In the genomic region with DNA sequence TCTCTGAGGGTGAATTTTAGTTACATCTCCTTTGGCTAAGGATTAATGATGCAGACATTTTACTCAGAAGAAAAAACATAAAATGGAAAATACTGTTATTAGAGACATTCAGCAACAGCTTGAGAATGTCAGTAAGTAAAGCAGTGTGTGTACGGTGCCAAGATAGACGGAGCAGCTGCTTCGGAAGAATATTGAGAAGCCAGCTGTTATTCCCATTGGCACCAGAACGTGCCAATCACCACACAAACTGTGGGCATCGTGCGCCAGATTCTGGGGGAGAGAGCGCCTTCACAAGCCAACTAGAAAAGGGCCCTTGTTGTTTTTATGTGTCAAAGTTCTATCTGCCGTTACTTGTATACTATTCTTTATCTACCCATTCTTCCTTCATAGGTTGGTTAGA, we compare ENCODE assay signal across 21 cellular contexts.
A peak's percentile ranks its signal among the peaks of the same experiment; 100 is the strongest.
DNase-seq lines count a peak whose midpoint lies in the region; ATAC-seq and TF ChIP-seq lines count a peak whose summit lies in the region.
"Had no signal": no experiment of that assay in that cellular context is flagged by ENCODE, and none has a peak within 500 bp of the region (broad histone marks: within the 10 kb centered on the region; RNA-seq: fewer than 3 reads in every experiment).

No MANE protein-coding gene starts in this region.

- H3K27me3 ChIP-seq in lower lobe of right lung (ENCODE audit: low read depth) = no peaks in the 10 kb centered on the region
- H3K27me3 ChIP-seq in skeletal muscle satellite cell (ENCODE audit: control insufficient read depth, insufficient read depth, low read length) = no peaks in the 10 kb centered on the region
- H3K27me3 ChIP-seq: BLaER1 treated with 17β-estradiol and CSF1 and Interleukin-3, amounts not matched to agents 10 nM and 100 nM; stomach had no signal

- H3K36me3 ChIP-seq in lower lobe of right lung (no peaks in the 10 kb centered on the region), skeletal muscle satellite cell (ENCODE audit: insufficient read depth, low read length) (no peaks in the 10 kb centered on the region)
- H3K36me3 ChIP-seq: BLaER1 treated with 17β-estradiol and CSF1 and Interleukin-3, amounts not matched to agents 10 nM and 100 nM; stomach had no signal

- intact Hi-C loops in lower lobe of right lung (cut with DNase I) = no loop called here

- H3K9me3 ChIP-seq in lower lobe of right lung (no peaks in the 10 kb centered on the region), skeletal muscle satellite cell (replicated peaks; ENCODE audit: low read length) (no peaks in the 10 kb centered on the region)
- H3K9me3 ChIP-seq: BLaER1 treated with 17β-estradiol and CSF1 and Interleukin-3, amounts not matched to agents 10 nM and 100 nM; stomach had no signal

- no peak overlapping the region for H3K9ac ChIP-seq in skeletal muscle satellite cell (ENCODE audit: low read depth, low read length)
- H3K9ac ChIP-seq: BLaER1 treated with 17β-estradiol and CSF1 and Interleukin-3, amounts not matched to agents 10 nM and 100 nM had no signal

- no peak for TF ChIP-seq CTCF in coronary artery (IDR thresholded peaks at IDR 0.05)
- TF ChIP-seq CTCF in lower lobe of right lung (IDR thresholded peaks at IDR 0.05) = no peak

- H3K4me3 ChIP-seq in coronary artery (peak overlapping the region; percentile 63), lower lobe of right lung (peak overlapping the region; percentile 3), skeletal muscle satellite cell (ENCODE audit: low read length) (peak overlapping the region; percentile 0)
- H3K4me3 ChIP-seq: BLaER1 treated with 17β-estradiol and CSF1 and Interleukin-3, amounts not matched to agents 10 nM and 100 nM; stomach had no signal

- H3K4me1 ChIP-seq in lower lobe of right lung (peaks cover 7% of the 10 kb centered on the region), skeletal muscle satellite cell (ENCODE audit: control insufficient read depth, insufficient read depth, low read length) (peaks cover 39% of the 10 kb centered on the region)

- H3K27ac ChIP-seq in coronary artery (peak overlapping the region in 1 of 2 donors; percentile 31), lower lobe of right lung (no peak overlapping the region)
- H3K27ac ChIP-seq: BLaER1 treated with 17β-estradiol and CSF1 and Interleukin-3, amounts not matched to agents 10 nM and 100 nM had no signal

- ATAC-seq in lower lobe of right lung (no peak), HG03342 (IDR thresholded peaks at IDR 0.05; ENCODE audit: unreplicated experiment) (no peak)
- ATAC-seq: activated T-cell treated with anti-CD3 and anti-CD28 coated beads, Interleukin-2, amount 50 U/mL, for 72 hours; esophagus mucosa had no signal

- H3K4me2 ChIP-seq in skeletal muscle satellite cell (ENCODE audit: low read length) = peak overlapping the region; percentile 66
- H3K4me2 ChIP-seq: BLaER1 treated with 17β-estradiol and CSF1 and Interleukin-3, amounts not matched to agents 10 nM and 100 nM had no signal

- DNase-seq in DMS 273 treated with DMSO at 0.1 percent for 48 hours (lab: John Stamatoyannopoulos, UW) = peak; percentile 27
- DNase-seq in coronary artery (ENCODE audit: low spot score) = no peak
- DNase-seq in lower lobe of right lung = no peak
- DNase-seq in NCI-H1092 treated with DMSO at 0.1 percent for 48 hours (lab: John Stamatoyannopoulos, UW) = no peak
- no peak for DNase-seq in DMS153 treated with DMSO at 0.1 percent for 48 hours (lab: John Stamatoyannopoulos, UW; ENCODE audit: unreplicated experiment)
- no peak for DNase-seq in activated CD4-positive, alpha-beta T cell treated with anti-CD3 and anti-CD28 coated beads, Interleukin-2, amount 50 U/mL, for 48 hours
- DNase-seq: activated naive CD4-positive, alpha-beta T cell treated with anti-CD3 and anti-CD28 coated beads, Interleukin-2, amount 50 U/mL, for 16 hours; activated T-cell treated with anti-CD3 and anti-CD28 coated beads, Interleukin-2, amount 50 U/mL, for 72 hours; aorta; Calu3; effector memory CD4-positive, alpha-beta T cell; HCEC 1CT; NCI-H1105 treated with DMSO at 0.1 percent for 48 hours; NCI-H526 treated with DMSO at 0.1 percent for 48 hours; small intestine; stimulated activated CD4-positive, alpha-beta T cell treated with anti-CD3 and anti-CD28 coated beads, Interleukin-4, amount 100 ng/mL, for 1 hour; stomach had no signal

Comparison
In these comparisons a context has a peak if more than half of its experiments do, and no peak if none do; other contexts are left out.
1. H3K4me3 ChIP-seq: peak in every context shown above with its lines; median percentile 63 in coronary artery; 3 in lower lobe of right lung; 0 in skeletal muscle satellite cell.